ENCODE assay signal across 8 cellular contexts in genomic region chr16:56625943-56626654, GRCh38. TPM values are rescaled to one million over a fixed set of nuclear protein-coding genes. Genes with fewer than 3 reads are reported as not detected.
A peak's percentile ranks its signal among the peaks of the same experiment; 100 is the strongest.
DNase-seq lines count a peak whose midpoint lies in the region; ATAC-seq and TF ChIP-seq lines count a peak whose summit lies in the region.

No MANE protein-coding gene starts in this region.

- H3K9ac ChIP-seq in BLaER1 (no peak overlapping the region), HUES6 (ENCODE audit: low read length) (peak overlapping the region; percentile 41)

- H3K9me3 ChIP-seq in BLaER1 (no peaks in the 10 kb centered on the region), HUES6 (ENCODE audit: control insufficient read depth, insufficient read depth, low read depth, low read length) (peaks cover 4% of the 10 kb centered on the region; the same call in 1 of the 2 replicates), upper lobe of right lung (no peaks in the 10 kb centered on the region)

- peak; percentile 83 for DNase-seq in choroid plexus epithelial cell (ENCODE audit: low read depth)
- peak; percentile 42 for DNase-seq in medulla oblongata (ENCODE audit: extremely low spot score)
- DNase-seq in upper lobe of right lung, result no peak
- no peak for DNase-seq in NCI-H446 treated with DMSO at 0.1 percent for 48 hours (lab: John Stamatoyannopoulos, UW)
- DNase-seq in NCI-H774 (lab: John Stamatoyannopoulos, UW), result no peak
- no peak for DNase-seq in activated gamma-delta T cell (lab: John Stamatoyannopoulos, UW)

- peak overlapping the region; percentile 60 for H3K4me2 ChIP-seq in BLaER1

- H3K4me3 ChIP-seq in BLaER1 (peak overlapping the region; percentile 53; the same call in 1 of the 2 replicates), HUES6 (ENCODE audit: low read depth, low read length) (peak overlapping the region; percentile 68), choroid plexus epithelial cell (ENCODE audit: low read depth, low read length) (peak overlapping the region; percentile 72), upper lobe of right lung (peak overlapping the region; percentile 70)

- no peak overlapping the region for H3K27ac ChIP-seq in BLaER1
- no peak overlapping the region for H3K27ac ChIP-seq in HUES6 (ENCODE audit: low read depth, low read length)
- peak overlapping the region; percentile 93 for H3K27ac ChIP-seq in upper lobe of right lung

- ATAC-seq in upper lobe of right lung, result peak; percentile 59

- intact Hi-C loops in upper lobe of right lung (cut with DNase I), result no loop called here

- TF ChIP-seq CTCF in choroid plexus epithelial cell (conservative IDR thresholded peaks at IDR 0.05; ENCODE audit: low read depth, low read length), result no peak
- no peak for TF ChIP-seq CTCF in upper lobe of right lung (IDR thresholded peaks at IDR 0.05)

- peaks cover 86% of the 10 kb centered on the region for H3K27me3 ChIP-seq in BLaER1
- peaks cover 83% of the 10 kb centered on the region for H3K27me3 ChIP-seq in HUES6 (ENCODE audit: control insufficient read depth, insufficient read depth, low read length)
- H3K27me3 ChIP-seq in upper lobe of right lung, result no peaks in the 10 kb centered on the region

- peaks cover 27% of the 10 kb centered on the region; the same call in 1 of the 2 replicates for H4K20me1 ChIP-seq in BLaER1

- H3K4me1 ChIP-seq in BLaER1 (peaks cover 11% of the 10 kb centered on the region), HUES6 (ENCODE audit: control insufficient read depth, insufficient read depth, low read length) (peaks cover 33% of the 10 kb centered on the region), upper lobe of right lung (peaks cover 6% of the 10 kb centered on the region)

- no peaks in the 10 kb centered on the region for H3K36me3 ChIP-seq in BLaER1
- H3K36me3 ChIP-seq in HUES6 (ENCODE audit: control insufficient read depth, insufficient read depth, low read length), result no peaks in the 10 kb centered on the region
- H3K36me3 ChIP-seq in upper lobe of right lung, result no peaks in the 10 kb centered on the region

RNA-seq across cellular contexts. Expression of gene MT1E, which starts 0.5 kb away (rescaled TPM):
- total RNA-seq in upper lobe of right lung, result 154 TPM

RNA-seq across cellular contexts. Expression of gene MT1M, which starts 6.4 kb away (rescaled TPM):
- total RNA-seq in upper lobe of right lung, result 40.3 TPM

RNA-seq across cellular contexts. Expression of gene MT1A, which starts 12.4 kb away (rescaled TPM):
- 4.9 TPM for total RNA-seq in upper lobe of right lung

RNA-seq across cellular contexts. Expression of gene MT2A, which starts 17.7 kb away (rescaled TPM):
- 349 TPM for total RNA-seq in upper lobe of right lung

RNA-seq across cellular contexts. Expression of gene MT1B, which starts 25.6 kb away (rescaled TPM):
- total RNA-seq in upper lobe of right lung, result not detected

Comparison
In these comparisons a context has a peak if more than half of its experiments do, and no peak if none do; other contexts are left out.
1. DNase-seq: peak in choroid plexus epithelial cell (single experiment) and medulla oblongata (single experiment); none in upper lobe of right lung (single experiment), NCI-H446 treated with DMSO at 0.1 percent for 48 hours (single experiment), NCI-H774 (single experiment) and activated gamma-delta T cell (single experiment).
2. Peak in every context shown above with its lines, with median percentiles within 50 percentile points of each other: H3K4me3 ChIP-seq.